13 cellular contexts compared by ENCODE assay signal in the genomic region with DNA sequence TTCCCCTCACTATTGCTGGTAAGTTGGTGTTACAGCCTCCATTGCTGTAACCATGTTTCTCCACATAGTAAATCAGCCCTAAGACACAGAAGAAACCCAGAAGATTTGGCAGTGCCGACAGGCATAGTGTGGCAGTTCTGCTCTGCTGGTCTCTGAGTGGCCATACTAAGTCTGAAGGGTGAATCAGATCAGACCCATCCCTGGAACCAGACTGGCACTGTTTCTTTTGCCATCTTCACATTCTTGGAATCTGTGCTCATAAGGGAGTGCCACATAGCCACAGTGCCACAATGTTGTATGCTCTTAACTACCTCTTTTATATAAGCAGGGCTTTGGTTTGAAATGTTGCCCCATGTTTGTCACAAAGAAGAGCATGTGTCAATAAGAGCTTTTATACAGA.
DNase-seq lines count a peak whose midpoint lies in the region; ATAC-seq, FAIRE-seq and TF ChIP-seq lines count a peak whose summit lies in the region.
"Had no signal": no experiment of that assay in that cellular context is flagged by ENCODE, and none has a peak within 500 bp of the region (broad histone marks: within the 10 kb centered on the region; RNA-seq: fewer than 3 reads in every experiment).

No MANE protein-coding gene starts in this region.

- no peak for TF ChIP-seq POLR2A in Peyer's patch (IDR thresholded peaks at IDR 0.05)

- H3K36me3 ChIP-seq in keratinocyte (ENCODE audit: control insufficient read depth in 2 of 2, extremely low read depth in 1 of 2, insufficient read depth in 2 of 2, low read length in 2 of 2) = peaks cover 15 to 28% of the 10 kb centered on the region in 2 experiments
- H3K36me3 ChIP-seq in upper lobe of right lung = peaks cover 8% of the 10 kb centered on the region
- peaks cover 0 to 6% (median 0%) of the 10 kb centered on the region in 3 donors for H3K36me3 ChIP-seq in Peyer's patch

- H3K4me2 ChIP-seq in keratinocyte (ENCODE audit: control insufficient read depth, extremely low read depth, insufficient read depth, low read depth, low read length) = no peak overlapping the region

- H3K9me3 ChIP-seq in keratinocyte (ENCODE audit: control insufficient read depth, low read depth, low read length) (no peaks in the 10 kb centered on the region), upper lobe of right lung (no peaks in the 10 kb centered on the region), Peyer's patch (no peaks in the 10 kb centered on the region)

- no peaks in the 10 kb centered on the region for H3K9me1 ChIP-seq in keratinocyte (ENCODE audit: control insufficient read depth, extremely low read depth, insufficient read depth, low read length)

- TF ChIP-seq CTCF in keratinocyte (optimal IDR thresholded peaks at IDR 0.05 in 1 of 3, IDR thresholded peaks at IDR 0.05 in 1 of 3, conservative IDR thresholded peaks at IDR 0.05 in 1 of 3; ENCODE audit: extremely low read depth in 1 of 3, insufficient read depth in 2 of 3, low read length in 3 of 3) = no peak
- no peak for TF ChIP-seq CTCF in upper lobe of right lung (IDR thresholded peaks at IDR 0.05)
- TF ChIP-seq CTCF in Peyer's patch (IDR thresholded peaks at IDR 0.05) = no peak

- H4K20me1 ChIP-seq in keratinocyte (ENCODE audit: control insufficient read depth, extremely low read depth, insufficient read depth, low read length) = no peaks in the 10 kb centered on the region

- H2AFZ ChIP-seq in keratinocyte (ENCODE audit: control insufficient read depth, low read length) = no peak overlapping the region

- ATAC-seq in GM21423 (IDR thresholded peaks at IDR 0.05; ENCODE audit: unreplicated experiment) = peak; percentile 10
- peak; percentile 6 for ATAC-seq in upper lobe of right lung
- ATAC-seq in GM18858 (IDR thresholded peaks at IDR 0.05; ENCODE audit: unreplicated experiment) = no peak
- ATAC-seq in HG03432 (IDR thresholded peaks at IDR 0.05; ENCODE audit: unreplicated experiment) = no peak

- peaks cover 76% of the 10 kb centered on the region for H3K79me2 ChIP-seq in keratinocyte (ENCODE audit: control insufficient read depth, insufficient read depth, low read length)

- H3K27me3 ChIP-seq in keratinocyte (ENCODE audit: control insufficient read depth, extremely low read depth, insufficient read depth, low read length) (no peaks in the 10 kb centered on the region), upper lobe of right lung (no peaks in the 10 kb centered on the region), Peyer's patch (no peaks in the 10 kb centered on the region)
- H3K27me3 ChIP-seq: dorsolateral prefrontal cortex had no signal

- H3K4me1 ChIP-seq in keratinocyte (ENCODE audit: control insufficient read depth, extremely low read depth, insufficient read depth, low read length) (peaks cover 19% of the 10 kb centered on the region), upper lobe of right lung (peaks cover 41% of the 10 kb centered on the region), Peyer's patch (peaks cover 0 to 31% (median 2%) of the 10 kb centered on the region in 4 donors)

- FAIRE-seq in keratinocyte (lab: Jason Lieb, UNC) = peak; percentile 48

- intact Hi-C loops in upper lobe of right lung (cut with DNase I) = no loop called here

- H3K27ac ChIP-seq in keratinocyte (ENCODE audit: control insufficient read depth, insufficient read depth, low read length) (peak overlapping the region; percentile 13), upper lobe of right lung (no peak overlapping the region), Peyer's patch (peak overlapping the region in 1 of 4 donors; percentile 68)
- H3K27ac ChIP-seq: dorsolateral prefrontal cortex had no signal

- H3K4me3 ChIP-seq in keratinocyte (ENCODE audit: control insufficient read depth in 2 of 3, extremely low read depth in 1 of 3, insufficient read depth in 2 of 3, low read depth in 1 of 3, low read length in 3 of 3) = no peak overlapping the region
- H3K4me3 ChIP-seq in upper lobe of right lung = no peak overlapping the region
- H3K4me3 ChIP-seq in Peyer's patch = no peak overlapping the region
- H3K4me3 ChIP-seq: dorsolateral prefrontal cortex had no signal

- H3K9ac ChIP-seq in keratinocyte (ENCODE audit: control insufficient read depth, extremely low read depth, insufficient read depth, low read length) = no peak overlapping the region

- peak; percentile 3 for DNase-seq in KBM-7
- no peak for DNase-seq in keratinocyte (ENCODE audit: low read depth, low spot score)
- DNase-seq in upper lobe of right lung = no peak
- no peak for DNase-seq in Peyer's patch
- DNase-seq: activated CD4-positive, alpha-beta T cell treated with anti-CD3 and anti-CD28 coated beads, Interleukin-2, amount 50 U/mL, for 4 hours; DMS153; dorsolateral prefrontal cortex; NCI-H1092 treated with DMSO at 0.1 percent for 48 hours; NCI-H774; SW 1271 had no signal

- dilution Hi-C loops in keratinocyte (cut with MboI; ENCODE audit: extremely low pct_ligation_motif_present, low sequenced_read_pairs) = no loop called here

- in situ Hi-C loops in KBM-7 (cut with MboI; ENCODE audit: low pct_unique_long_range_greater_than_20kb, low sequenced_read_pairs) = no loop called here

Comparison
In these comparisons a context has a peak if more than half of its experiments do, and no peak if none do; other contexts are left out.
1. ATAC-seq: peak in GM21423 (single experiment) and upper lobe of right lung (single experiment); none in GM18858 (single experiment) and HG03432 (single experiment).